9 cellular contexts compared by ENCODE assay signal in the genomic region with DNA sequence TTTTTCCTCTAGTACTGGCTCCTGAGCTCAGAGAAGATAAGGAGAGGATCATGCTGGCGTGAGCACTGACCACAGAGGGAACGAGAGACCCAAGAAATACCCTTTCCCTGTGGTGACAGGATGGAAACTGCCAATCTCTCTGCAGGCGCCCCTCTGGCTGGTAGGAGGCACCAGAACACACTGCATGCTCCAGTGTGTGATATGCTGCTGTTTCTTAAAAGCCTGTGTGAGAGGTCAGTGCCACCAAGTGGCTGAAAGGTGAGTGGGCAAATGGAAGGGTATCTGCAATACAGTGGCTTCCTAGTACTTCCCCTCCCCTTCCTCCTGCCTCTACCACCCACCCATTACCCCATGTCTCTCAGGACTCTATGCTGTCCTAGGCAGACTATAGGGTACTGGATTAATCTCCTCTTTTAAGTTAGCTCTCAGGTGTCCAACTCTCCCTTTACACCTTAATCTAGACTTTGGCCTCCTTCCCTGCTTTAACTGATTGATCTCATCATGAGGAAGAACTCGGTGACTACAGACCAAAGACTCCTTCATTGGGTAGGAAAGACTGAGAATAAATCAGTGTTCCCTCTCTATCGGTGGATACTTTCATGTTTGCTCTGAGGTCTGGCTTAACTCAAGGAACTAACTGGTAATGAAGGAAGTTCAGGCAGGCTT.
DNase-seq lines count a peak whose midpoint lies in the region; ATAC-seq lines count a peak whose summit lies in the region.
"Had no signal": no experiment of that assay in that cellular context is flagged by ENCODE, and none has a peak within 500 bp of the region (broad histone marks: within the 10 kb centered on the region; RNA-seq: fewer than 3 reads in every experiment).

No MANE protein-coding gene starts in this region.

- H3K27ac ChIP-seq in GM23248 (no peak overlapping the region), SJSA1 (no peak overlapping the region)

- no peaks in the 10 kb centered on the region for H3K79me2 ChIP-seq in GM23248 (ENCODE audit: insufficient read depth)

- no peak overlapping the region for H3K27ac Mint-ChIP-seq in activated naive CD4-positive, alpha-beta T cell treated with anti-CD3 and anti-CD28 coated beads, Interleukin-2, amount 50 U/mL, for 72 hours
- H3K27ac Mint-ChIP-seq: activated naive CD4-positive, alpha-beta T cell treated with anti-CD3 and anti-CD28 coated beads, Interleukin-2, amount 50 U/mL, for 24 hours had no signal

- H3K4me2 ChIP-seq in GM23248 (ENCODE audit: unreplicated experiment), result no peak overlapping the region

- no peaks in the 10 kb centered on the region for H4K20me1 ChIP-seq in GM23248 (ENCODE audit: insufficient read depth)

- no peak overlapping the region for H3K4me3 ChIP-seq in GM23248
- no peak overlapping the region for H3K4me3 ChIP-seq in SJSA1

- no peaks in the 10 kb centered on the region for H3K36me3 Mint-ChIP-seq in activated naive CD4-positive, alpha-beta T cell treated with anti-CD3 and anti-CD28 coated beads, Interleukin-2, amount 50 U/mL, for 72 hours
- H3K36me3 Mint-ChIP-seq: activated naive CD4-positive, alpha-beta T cell treated with anti-CD3 and anti-CD28 coated beads, Interleukin-2, amount 50 U/mL, for 24 hours had no signal

- H3K27me3 ChIP-seq in GM23248 (replicated peaks; ENCODE audit: insufficient read depth) (no peaks in the 10 kb centered on the region), SJSA1 (replicated peaks) (peaks cover 21% of the 10 kb centered on the region)

- H3K36me3 ChIP-seq in GM23248 (ENCODE audit: low read depth) (no peaks in the 10 kb centered on the region), SJSA1 (no peaks in the 10 kb centered on the region)

- H3K9me2 ChIP-seq in GM23248 (ENCODE audit: insufficient read depth), result no peaks in the 10 kb centered on the region

- no peaks in the 10 kb centered on the region for H3K9me3 Mint-ChIP-seq in activated naive CD4-positive, alpha-beta T cell treated with anti-CD3 and anti-CD28 coated beads, Interleukin-2, amount 50 U/mL, for 72 hours
- H3K9me3 Mint-ChIP-seq: activated naive CD4-positive, alpha-beta T cell treated with anti-CD3 and anti-CD28 coated beads, Interleukin-2, amount 50 U/mL, for 24 hours had no signal

- H3K9ac ChIP-seq in GM23248, result no peak overlapping the region

- 29 to 35% methylated on average over 5 of the region's 5 CpGs for WGBS in GM23248 (ENCODE audit: low coverage in 1 of 2, low lambda C conversion rate in 2 of 2, missing lambda C conversion rate in 2 of 2), 2 experiments

- no peak for DNase-seq in activated naive CD4-positive, alpha-beta T cell treated with anti-CD3 and anti-CD28 coated beads, Interleukin-2, amount 50 U/mL, for 72 hours (ENCODE audit: low spot score in 2 of 2)
- DNase-seq in activated naive CD4-positive, alpha-beta T cell (lab: John Stamatoyannopoulos, UW), result no peak
- DNase-seq in GM23248 (peak; percentile 62), KBM-7 (peak; percentile 62), SJSA1 (ENCODE audit: low read depth in 1 of 2, low spot score in 2 of 2) (peak; percentile 42 to 55), head of caudate nucleus (peak in 23 of 42 donors; percentile 2 to 44 (median 20)), sciatic nerve (ENCODE audit: low spot score) (no peak), T1000 (lab: John Stamatoyannopoulos, UW) (no peak)

- H3K4me1 ChIP-seq in GM23248 (ENCODE audit: insufficient read depth), result 0 out of 2 replicates have a peak, but pooled peaks cover 7% of the 10 kb centered on the region
- no peaks in the 10 kb centered on the region for H3K4me1 ChIP-seq in SJSA1 (replicated peaks)

- H2AFZ ChIP-seq in GM23248, result 0 out of 2 replicates have a peak overlapping the region, but pooled peaks have one; percentile 9

- in situ Hi-C loops in GM23248 (cut with MboI) (loop anchor here (25.0 kb wide), 1 partner anchor 777 kb away; no protein-coding TSS in a partner anchor), KBM-7 (cut with MboI; ENCODE audit: low pct_unique_long_range_greater_than_20kb, low sequenced_read_pairs) (no loop called here)

- intact Hi-C loops in head of caudate nucleus (cut with DNase I), result no loop called here
- intact Hi-C loops in sciatic nerve (cut with DNase I), result no loop called here

- H3K9me3 ChIP-seq in GM23248 (ENCODE audit: low read depth), result no peaks in the 10 kb centered on the region
- no peaks in the 10 kb centered on the region for H3K9me3 ChIP-seq in SJSA1 (replicated peaks)

- ATAC-seq in activated naive CD4-positive, alpha-beta T cell treated with anti-CD3 and anti-CD28 coated beads, Interleukin-2, amount 50 U/mL, for 72 hours, result peak; percentile 37 to 61
- ATAC-seq in sciatic nerve, result peak; percentile 77

- no peaks in the 10 kb centered on the region for H3F3A ChIP-seq in GM23248 (ENCODE audit: insufficient read depth)

Comparison
In these comparisons a context has a peak if more than half of its experiments do, and no peak if none do; other contexts are left out.
1. DNase-seq: peak in GM23248 (single experiment), KBM-7 (single experiment), SJSA1 (2 of 2) and head of caudate nucleus (23 of 42); none in activated naive CD4-positive, alpha-beta T cell treated with anti-CD3 and anti-CD28 coated beads, Interleukin-2, amount 50 U/mL, for 72 hours (0 of 2), activated naive CD4-positive, alpha-beta T cell (0 of 4), sciatic nerve (single experiment) and T1000 (single experiment).